ENCODE assay signal across 1 cellular context in the genomic region with DNA sequence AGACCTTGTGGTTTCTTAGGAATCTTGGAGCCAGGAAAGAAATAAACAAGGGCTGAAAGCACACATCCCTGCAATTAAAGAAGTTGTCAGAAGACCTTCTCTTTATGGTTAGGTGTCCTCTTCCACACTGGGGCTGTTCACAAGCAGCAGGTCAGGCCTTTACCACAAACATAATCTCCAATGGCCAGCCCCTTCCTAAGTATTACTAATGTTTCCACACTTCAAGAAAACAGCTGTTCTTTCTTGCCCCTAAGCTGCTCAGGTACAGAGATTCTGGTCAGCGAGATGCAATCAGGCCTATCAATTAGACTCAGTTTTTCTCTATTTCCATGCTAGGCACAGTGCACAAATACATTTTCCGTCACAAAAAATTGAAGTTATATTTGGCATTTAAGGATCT.
A peak's percentile ranks its signal among the peaks of the same experiment; 100 is the strongest.
TF ChIP-seq lines count a peak whose summit lies in the region.

No MANE protein-coding gene starts in this region.

TF ChIP-seq in K562, 482 proteins besides CTCF, POLR2A, EP300 and RAD21:
- TF ChIP-seq FOXK2 (conservative IDR thresholded peaks at IDR 0.05 in 1 of 2, IDR thresholded peaks at IDR 0.05 in 1 of 2; ENCODE audit: low read depth in 2 of 2) (no peak), RHOXF2B (CRISPR knock-in tag; conservative IDR thresholded peaks at IDR 0.05) (no peak), SREBF2 (CRISPR knock-in tag; IDR thresholded peaks at IDR 0.05) (no peak)
- TF ChIP-seq, protein P1, sequence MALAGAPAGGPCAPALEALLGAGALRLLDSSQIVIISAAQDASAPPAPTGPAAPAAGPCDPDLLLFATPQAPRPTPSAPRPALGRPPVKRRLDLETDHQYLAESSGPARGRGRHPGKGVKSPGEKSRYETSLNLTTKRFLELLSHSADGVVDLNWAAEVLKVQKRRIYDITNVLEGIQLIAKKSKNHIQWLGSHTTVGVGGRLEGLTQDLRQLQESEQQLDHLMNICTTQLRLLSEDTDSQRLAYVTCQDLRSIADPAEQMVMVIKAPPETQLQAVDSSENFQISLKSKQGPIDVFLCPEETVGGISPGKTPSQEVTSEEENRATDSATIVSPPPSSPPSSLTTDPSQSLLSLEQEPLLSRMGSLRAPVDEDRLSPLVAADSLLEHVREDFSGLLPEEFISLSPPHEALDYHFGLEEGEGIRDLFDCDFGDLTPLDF (CRISPR knock-in tag; IDR thresholded peaks at IDR 0.05), result peak; percentile 58
